In the genomic region with DNA sequence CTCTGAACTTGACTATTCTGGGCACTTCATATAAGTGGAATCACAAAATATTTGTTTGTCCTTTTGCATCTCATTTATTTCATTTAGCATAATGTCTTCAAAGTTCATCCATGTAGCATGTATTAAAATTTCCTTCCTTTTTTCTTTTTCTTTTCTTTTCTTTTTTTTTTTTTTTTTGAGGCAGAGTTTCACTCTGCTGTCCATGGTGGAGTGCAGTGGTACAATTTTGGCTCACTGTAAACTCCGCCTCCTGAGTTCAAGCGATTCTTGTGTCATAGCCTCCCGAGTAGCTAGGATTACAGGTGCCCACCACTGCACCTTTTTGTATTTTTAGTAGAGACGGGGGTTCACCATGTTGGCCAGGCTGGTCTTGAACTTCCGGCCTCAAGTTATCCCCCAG, we compare ENCODE assay signal across 17 cellular contexts. TPM values are rescaled to one million over a fixed set of nuclear protein-coding genes. Genes with fewer than 3 reads are reported as not detected.
"Had no signal": no experiment of that assay in that cellular context is flagged by ENCODE, and none has a peak within 500 bp of the region (broad histone marks: within the 10 kb centered on the region; RNA-seq: fewer than 3 reads in every experiment).

No MANE protein-coding gene starts in this region.

- ATAC-seq: sciatic nerve, WTC11 had no signal

- H3K27ac ChIP-seq: adrenal gland had no signal

- H3K36me3 ChIP-seq: adrenal gland had no signal

- H3K27me3 ChIP-seq: adrenal gland had no signal

- H3K4me3 ChIP-seq: adrenal gland, dorsolateral prefrontal cortex, lung had no signal

- H3K9me3 ChIP-seq: adrenal gland had no signal

- DNase-seq: activated gamma-delta T cell treated with Interleukin-2 at 50 U/mL for 16 hours; activated T-cell treated with anti-CD3 and anti-CD28 coated beads, Interleukin-2, amount 50 U/mL, for 1 hour; dorsolateral prefrontal cortex; foreskin fibroblast; kidney; naive B cell; occipital lobe; posterior cingulate gyrus; stimulated activated CD4-positive, alpha-beta T cell treated with anti-CD3 and anti-CD28 coated beads, Interleukin-2, amount 100 ng/mL, for 48 hours; stimulated activated CD8-positive, alpha-beta memory T cell treated with anti-CD3 and anti-CD28 coated beads, Interleukin-4, amount 100 ng/mL, for 48 hours; stimulated activated naive CD4-positive, alpha-beta T cell; T1000 had no signal

RNA-seq across cellular contexts. Expression of a gene that starts 11.9 kb away (rescaled TPM):
- total RNA-seq: T-helper 1 cell treated with Interleukin-12 subunit alpha and Interleukin-12 subunit beta and Interleukin-4 antibody, amounts not matched to agents 30 ng/mL and 1 ng/mL, for 36 hours had no signal
